In genomic region chr1:1006305-1007159, GRCh38 we compare ENCODE assay signal across 1 cellular context.
TF ChIP-seq lines count a peak whose summit lies in the region.

No MANE protein-coding gene starts in this region.

TF ChIP-seq in liver, 16 proteins besides CTCF, POLR2A, EP300 and RAD21 (continued from another document):
- TF ChIP-seq REST (IDR thresholded peaks at IDR 0.05) (peak; percentile 92), GABPA (IDR thresholded peaks at IDR 0.05 in 1 of 2, conservative IDR thresholded peaks at IDR 0.05 in 1 of 2) (peak in 1 of 2 donors; percentile 85), HNF4G (IDR thresholded peaks at IDR 0.05) (peak; percentile 98), TAF1 (conservative IDR thresholded peaks at IDR 0.05) (no peak), RXRA (IDR thresholded peaks at IDR 0.05) (peak; percentile 78 to 92), FOXA1 (IDR thresholded peaks at IDR 0.05) (peak; percentile 35)
